In the genomic region with DNA sequence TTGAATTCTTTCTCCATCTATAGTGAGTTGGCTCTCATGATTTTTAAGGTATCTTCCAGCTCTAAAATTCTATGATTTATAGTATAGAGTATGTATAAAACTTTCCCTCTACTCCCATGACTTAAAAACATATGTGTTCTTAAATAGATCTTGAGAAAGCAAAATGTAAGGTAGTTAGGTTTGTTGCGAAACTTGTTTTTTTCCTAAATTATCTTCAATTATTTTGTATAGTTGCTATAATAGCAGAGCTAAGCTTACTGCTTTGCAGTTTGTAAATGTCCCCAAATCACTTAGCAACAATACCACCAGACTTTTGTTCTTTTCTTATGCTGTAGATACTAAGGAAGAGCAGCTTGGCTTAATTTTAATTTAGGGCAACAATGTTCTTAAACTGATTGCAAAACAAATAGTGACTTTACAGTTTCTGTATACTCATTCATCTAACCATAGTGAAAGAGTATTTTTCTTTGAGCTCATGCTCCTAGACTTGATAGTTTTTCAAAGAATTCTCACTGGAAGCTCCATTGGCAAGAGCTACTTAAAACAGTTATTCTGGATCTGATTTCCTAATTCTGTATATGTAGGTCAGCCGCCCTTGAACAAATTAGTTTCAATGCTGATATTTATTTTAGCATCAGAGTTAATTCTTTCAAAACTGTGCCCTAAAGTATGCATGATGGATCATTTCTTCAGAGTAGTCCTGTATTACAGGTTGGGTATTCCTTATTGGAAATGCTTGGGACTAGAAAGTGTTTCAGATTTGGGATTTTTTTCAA, we compare ENCODE assay signal across 1 cellular context.
TF ChIP-seq lines count a peak whose summit lies in the region.

No MANE protein-coding gene starts in this region.

TF ChIP-seq in K562, 482 proteins besides CTCF, POLR2A, EP300 and RAD21 (continued from another document):
- TF ChIP-seq, protein P1, sequence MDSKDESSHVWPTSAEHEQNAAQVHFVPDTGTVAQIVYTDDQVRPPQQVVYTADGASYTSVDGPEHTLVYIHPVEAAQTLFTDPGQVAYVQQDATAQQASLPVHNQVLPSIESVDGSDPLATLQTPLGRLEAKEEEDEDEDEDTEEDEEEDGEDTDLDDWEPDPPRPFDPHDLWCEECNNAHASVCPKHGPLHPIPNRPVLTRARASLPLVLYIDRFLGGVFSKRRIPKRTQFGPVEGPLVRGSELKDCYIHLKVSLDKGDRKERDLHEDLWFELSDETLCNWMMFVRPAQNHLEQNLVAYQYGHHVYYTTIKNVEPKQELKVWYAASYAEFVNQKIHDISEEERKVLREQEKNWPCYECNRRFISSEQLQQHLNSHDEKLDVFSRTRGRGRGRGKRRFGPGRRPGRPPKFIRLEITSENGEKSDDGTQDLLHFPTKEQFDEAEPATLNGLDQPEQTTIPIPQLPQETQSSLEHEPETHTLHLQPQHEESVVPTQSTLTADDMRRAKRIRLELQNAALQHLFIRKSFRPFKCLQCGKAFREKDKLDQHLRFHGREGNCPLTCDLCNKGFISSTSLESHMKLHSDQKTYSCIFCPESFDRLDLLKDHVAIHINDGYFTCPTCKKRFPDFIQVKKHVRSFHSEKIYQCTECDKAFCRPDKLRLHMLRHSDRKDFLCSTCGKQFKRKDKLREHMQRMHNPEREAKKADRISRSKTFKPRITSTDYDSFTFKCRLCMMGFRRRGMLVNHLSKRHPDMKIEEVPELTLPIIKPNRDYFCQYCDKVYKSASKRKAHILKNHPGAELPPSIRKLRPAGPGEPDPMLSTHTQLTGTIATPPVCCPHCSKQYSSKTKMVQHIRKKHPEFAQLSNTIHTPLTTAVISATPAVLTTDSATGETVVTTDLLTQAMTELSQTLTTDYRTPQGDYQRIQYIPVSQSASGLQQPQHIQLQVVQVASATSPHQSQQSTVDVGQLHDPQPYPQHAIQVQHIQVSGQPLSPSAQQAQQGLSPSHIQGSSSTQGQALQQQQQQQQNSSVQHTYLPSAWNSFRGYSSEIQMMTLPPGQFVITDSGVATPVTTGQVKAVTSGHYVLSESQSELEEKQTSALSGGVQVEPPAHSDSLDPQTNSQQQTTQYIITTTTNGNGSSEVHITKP (IDR thresholded peaks at IDR 0.05; ENCODE audit: partially characterized antibody): no peak
